ENCODE assay signal across 8 cellular contexts in the genomic region with DNA sequence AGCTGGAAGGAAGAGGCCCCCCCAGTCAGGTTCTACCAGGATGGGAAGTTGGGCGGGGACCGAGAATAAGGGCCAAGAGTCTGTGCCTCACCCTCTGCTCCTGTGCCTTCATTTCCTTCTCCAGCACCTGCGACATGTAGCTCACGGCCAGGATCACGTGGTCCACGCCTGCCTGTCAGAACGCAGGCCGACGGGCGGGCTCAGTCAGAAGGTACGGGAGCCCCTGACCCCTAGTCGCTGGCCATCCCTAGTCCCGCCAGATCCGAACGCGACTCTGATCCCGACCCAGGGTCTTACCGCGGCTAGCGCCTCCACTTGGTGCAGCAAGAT. TPM values are rescaled to one million over a fixed set of nuclear protein-coding genes. Genes with fewer than 3 reads are reported as not detected.
DNase-seq lines count a peak whose midpoint lies in the region; ATAC-seq and TF ChIP-seq lines count a peak whose summit lies in the region.

No MANE protein-coding gene starts in this region.

- H2AFZ ChIP-seq in Loucy (ENCODE audit: low read length), result 0 out of 2 replicates have a peak overlapping the region, but pooled peaks have one; percentile 69

- TF ChIP-seq CTCF in Loucy (conservative IDR thresholded peaks at IDR 0.05; ENCODE audit: low read length) (no peak), lung (IDR thresholded peaks at IDR 0.05; ENCODE audit: control extremely low read depth, extremely low read depth) (no peak)

- H3K9ac ChIP-seq in Loucy (ENCODE audit: low read depth, low read length, poor library complexity, severe bottlenecking), result peak overlapping the region; percentile 95

- peak overlapping the region; percentile 89 for H3K4me3 ChIP-seq in Loucy (ENCODE audit: low read length, poor library complexity, severe bottlenecking)
- H3K4me3 ChIP-seq in lung, result peak overlapping the region; percentile 90

- peaks cover 19% of the 10 kb centered on the region for H3K79me2 ChIP-seq in Loucy (ENCODE audit: insufficient read depth, low read length)

- peak overlapping the region; percentile 94 to 96 for H3K27ac ChIP-seq in lung (ENCODE audit: low read depth in 1 of 2, low read length in 1 of 2)

- H3K9me3 ChIP-seq in Loucy (ENCODE audit: insufficient read depth, low read depth, low read length) (no peaks in the 10 kb centered on the region), lung (ENCODE audit: control insufficient read depth in 2 of 2, insufficient read depth in 1 of 2, low read length in 1 of 2) (no peaks in the 10 kb centered on the region)

- peaks cover 14% of the 10 kb centered on the region for H4K20me1 ChIP-seq in Loucy (ENCODE audit: insufficient read depth, low read length, poor library complexity, severe bottlenecking)

- H3K36me3 ChIP-seq in Loucy (ENCODE audit: insufficient read depth, low read length) (peaks cover 27% of the 10 kb centered on the region; the same call in 1 of the 2 replicates), lung (ENCODE audit: control insufficient read depth in 2 of 2, insufficient read depth in 2 of 2, low read length in 2 of 2) (peaks cover 7 to 39% of the 10 kb centered on the region in 2 donors)

- no peaks in the 10 kb centered on the region for H3K27me3 ChIP-seq in Loucy (ENCODE audit: insufficient read depth, low read length, poor library complexity, severe bottlenecking)
- H3K27me3 ChIP-seq in lung (ENCODE audit: control insufficient read depth, insufficient read depth), result no peaks in the 10 kb centered on the region

- peak; percentile 56 for DNase-seq in GM03348 (ENCODE audit: low spot score)
- peak; percentile 47 to 54 for DNase-seq in activated CD4-positive, alpha-beta T cell treated with anti-CD3 and anti-CD28 coated beads for 4 hours
- peak; percentile 71 for DNase-seq in dermis blood vessel endothelial cell
- DNase-seq in lung (ENCODE audit: low spot score), result peak; percentile 72
- peak; percentile 23 to 61 (median 25) for DNase-seq in stimulated activated CD4-positive, alpha-beta T cell treated with anti-CD3 and anti-CD28 coated beads, TNF-alpha, amount 100 ng/mL, for 24 hours (ENCODE audit: low read depth in 3 of 3)
- DNase-seq in KG1 (lab: John Stamatoyannopoulos, UW), result no peak

- peaks cover 17% of the 10 kb centered on the region for H3K4me1 ChIP-seq in Loucy (ENCODE audit: insufficient read depth, low read length, poor library complexity, severe bottlenecking)
- H3K4me1 ChIP-seq in lung (ENCODE audit: control insufficient read depth in 2 of 2, insufficient read depth in 2 of 2, low read length in 2 of 2), result peaks cover 0 to 27% of the 10 kb centered on the region in 2 donors

- H3K9me2 ChIP-seq in Loucy (replicated peaks; ENCODE audit: low read depth, low read length), result no peaks in the 10 kb centered on the region

- H3K4me2 ChIP-seq in Loucy (ENCODE audit: low read depth, low read length, poor library complexity, severe bottlenecking), result peak overlapping the region; percentile 88

- 0% methylated on average over 20 of the region's 20 CpGs for WGBS in lung, 2 donors

- H3F3A ChIP-seq in Loucy (ENCODE audit: low read depth), result no peaks in the 10 kb centered on the region

- ATAC-seq in lung (ENCODE audit: insufficient read depth, low FRiP score) (peak; percentile 6), GM21360 (IDR thresholded peaks at IDR 0.05; ENCODE audit: unreplicated experiment) (no peak)

RNA-seq across cellular contexts. Expression of a gene that starts 0.5 kb away (rescaled TPM):
- 39.0 and 50.9 TPM in 2 replicates for total RNA-seq in dermis blood vessel endothelial cell
- total RNA-seq in lung, result 10 to 100 TPM; 10.8 to 81.2 TPM
- polyA plus RNA-seq in lung, result 10 to 100 TPM; 27.5 to 64.8 TPM

RNA-seq across cellular contexts. Expression of a gene that starts 3.8 kb away (rescaled TPM):
- total RNA-seq in dermis blood vessel endothelial cell (1.0 TPM in 1 of 2 replicates, not detected in the other), lung (under 1 TPM in 1 of 2 donors, not detected in 1; 0.25 TPM)
- polyA plus RNA-seq in lung, result under 1 TPM; 0.51 to 0.63 TPM

RNA-seq across cellular contexts. Expression of a gene that starts 33.9 kb away (rescaled TPM):
- total RNA-seq in dermis blood vessel endothelial cell (30.5 and 35.6 TPM in 2 replicates), lung (10 to 100 TPM; 23.5 to 45.0 TPM)
- polyA plus RNA-seq in lung, result 10 to 100 TPM; 22.2 to 22.6 TPM

RNA-seq across cellular contexts. Expression of a gene that starts 34.0 kb away (rescaled TPM):
- total RNA-seq in dermis blood vessel endothelial cell, result 2.3 and 3.7 TPM in 2 replicates
- total RNA-seq in lung, result 10 to 100 TPM; 13.3 to 21.1 TPM
- 10 to 100 TPM in 1 of 2 donors, 1 to 10 TPM in 1; 8.3 to 27.0 TPM for polyA plus RNA-seq in lung

RNA-seq across cellular contexts. Expression of a gene that starts 49.1 kb away (rescaled TPM):
- total RNA-seq in dermis blood vessel endothelial cell (128 and 178 TPM in 2 replicates), lung (100 to 1,000 TPM in 1 of 2 donors, 10 to 100 TPM in 1; 58.4 to 119 TPM)
- 10 to 100 TPM; 25.2 to 80.0 TPM for polyA plus RNA-seq in lung
